ENCODE assay signal across 7 cellular contexts in genomic region chr10:128063736-128064614, GRCh38.
DNase-seq lines count a peak whose midpoint lies in the region; ATAC-seq and TF ChIP-seq lines count a peak whose summit lies in the region.

No MANE protein-coding gene starts in this region.

- H3K9me3 ChIP-seq in right lobe of liver (no peaks in the 10 kb centered on the region), thyroid gland (no peaks in the 10 kb centered on the region), PC-3 (ENCODE audit: low read length) (no peaks in the 10 kb centered on the region)

- H3K4me3 ChIP-seq in right lobe of liver, result no peak overlapping the region
- H3K4me3 ChIP-seq in thyroid gland (replicated peaks in 1 of 3), result no peak overlapping the region
- no peak overlapping the region for H3K4me3 ChIP-seq in PC-3 (ENCODE audit: low read length)

- no peaks in the 10 kb centered on the region for H3F3A ChIP-seq in PC-3 (ENCODE audit: low read length, unreplicated experiment)

- peaks cover 0 to 2% (median 0%) of the 10 kb centered on the region in 4 donors for H3K36me3 ChIP-seq in right lobe of liver
- no peaks in the 10 kb centered on the region for H3K36me3 ChIP-seq in thyroid gland
- no peaks in the 10 kb centered on the region for H3K36me3 ChIP-seq in PC-3 (ENCODE audit: low read depth, low read length)

- H3K9ac ChIP-seq in PC-3 (ENCODE audit: low read length), result no peak overlapping the region

- BruUV-seq in PC-3 (replicated peaks; lab: Mats Ljungman, UMichigan), result no TSS peak

- no peaks in the 10 kb centered on the region for H4K20me1 ChIP-seq in PC-3 (ENCODE audit: low read length)

- no peaks in the 10 kb centered on the region for H3K9me2 ChIP-seq in PC-3 (replicated peaks; ENCODE audit: low read length)

- TF ChIP-seq CTCF in right lobe of liver (IDR thresholded peaks at IDR 0.05) (no peak), thyroid gland (IDR thresholded peaks at IDR 0.05) (no peak), PC-3 (conservative IDR thresholded peaks at IDR 0.05; ENCODE audit: low read depth, low read length) (no peak)

- no peaks in the 10 kb centered on the region for H3K4me1 ChIP-seq in right lobe of liver
- H3K4me1 ChIP-seq in thyroid gland, result peaks cover 0 to 23% of the 10 kb centered on the region in 2 donors
- H3K4me1 ChIP-seq in PC-3 (ENCODE audit: insufficient read depth, low read length), result no peaks in the 10 kb centered on the region

- ATAC-seq in GM19455 (IDR thresholded peaks at IDR 0.05; ENCODE audit: unreplicated experiment) (peak; percentile 24), HG03442 (IDR thresholded peaks at IDR 0.05; ENCODE audit: unreplicated experiment) (peak; percentile 11), right lobe of liver (peak; percentile 23 to 47 (median 29)), PC-3 (no peak)

- WGBS in right lobe of liver (ENCODE audit: insufficient coverage, low coverage, low lambda C conversion rate, missing lambda C conversion rate), result 30% methylated on average over 3 of the region's 14 CpGs
- 75 to 88% methylated on average over 9 to 14 of the region's 14 CpGs for WGBS in thyroid gland, 2 donors

- no peak overlapping the region for H3K4me2 ChIP-seq in PC-3 (ENCODE audit: low read length)

- H3K79me2 ChIP-seq in PC-3 (ENCODE audit: low read length), result no peaks in the 10 kb centered on the region

- peak; percentile 38 for DNase-seq in activated naive CD4-positive, alpha-beta T cell treated with anti-CD3 and anti-CD28 coated beads, Interleukin-2, amount 50 U/mL, for 16 hours
- peak in 1 of 3 donors; percentile 52 for DNase-seq in right lobe of liver
- no peak for DNase-seq in thyroid gland
- no peak for DNase-seq in HuH-7.5 (ENCODE audit: low spot score)
- no peak for DNase-seq in PC-3

- H3K27me3 ChIP-seq in right lobe of liver (no peaks in the 10 kb centered on the region), thyroid gland (no peaks in the 10 kb centered on the region), PC-3 (ENCODE audit: low read length) (no peaks in the 10 kb centered on the region)

- TF ChIP-seq POLR2A in right lobe of liver (IDR thresholded peaks at IDR 0.05) (no peak), thyroid gland (IDR thresholded peaks at IDR 0.05) (no peak)

- CTCF ChIA-PET in PC-3 (lab: Charles Lee), result no interaction called here

- POLR2A ChIA-PET in PC-3 (lab: Charles Lee; ENCODE audit: unreplicated experiment), result no interaction called here

- H2AFZ ChIP-seq in PC-3 (ENCODE audit: low read length), result no peak overlapping the region

- intact Hi-C loops in right lobe of liver (cut with DNase I) (no loop called here), thyroid gland (cut with DNase I) (no loop called here), PC-3 (cut with micrococcal nuclease) (no loop called here)

- H3K27ac ChIP-seq in right lobe of liver (peak overlapping the region; percentile 34 to 82 (median 62)), thyroid gland (peak overlapping the region in 2 of 3 donors; percentile 3 to 43), PC-3 (ENCODE audit: low read length) (no peak overlapping the region)
